ENCODE assay signal across 27 cellular contexts in genomic region chr13:67614577-67614976, GRCh38.
"Had no signal": no experiment of that assay in that cellular context is flagged by ENCODE, and none has a peak within 500 bp of the region (broad histone marks: within the 10 kb centered on the region; RNA-seq: fewer than 3 reads in every experiment).

No MANE protein-coding gene starts in this region.

- H3K27ac ChIP-seq: coronary artery, dorsolateral prefrontal cortex, epithelial cell of prostate, esophagus squamous epithelium, gastroesophageal sphincter, heart left ventricle, hepatocyte, left lung, lower lobe of right lung had no signal

- ATAC-seq: esophagus mucosa, gastroesophageal sphincter, heart left ventricle, left cardiac atrium, left lung, left ventricle myocardium superior, lower lobe of right lung, mucosa of descending colon had no signal

- H3K27me3 ChIP-seq: dorsolateral prefrontal cortex, esophagus squamous epithelium, gastroesophageal sphincter, heart left ventricle, hepatocyte, left lung had no signal

- H3K4me1 ChIP-seq: esophagus squamous epithelium, gastroesophageal sphincter, heart left ventricle, left lung, lower lobe of right lung had no signal

- H3K9me3 ChIP-seq: esophagus squamous epithelium, gastroesophageal sphincter, heart left ventricle, left lung, lower lobe of right lung, mucosa of descending colon had no signal

- H3K4me3 ChIP-seq: coronary artery, dorsolateral prefrontal cortex, esophagus squamous epithelium, gastroesophageal sphincter, heart left ventricle, hepatocyte, left lung, lower lobe of right lung, mucosa of descending colon had no signal

- H3K36me3 ChIP-seq: esophagus squamous epithelium, gastroesophageal sphincter, heart left ventricle, left lung, lower lobe of right lung had no signal

- FAIRE-seq: colon, kidney had no signal

- DNase-seq: dermis blood vessel endothelial cell; dorsolateral prefrontal cortex; effector CD4-positive, alpha-beta T cell; effector memory CD4-positive, alpha-beta T cell; erythroblast; esophagus squamous epithelium; foreskin fibroblast; foreskin melanocyte; heart left ventricle; hypothalamus; immature natural killer cell; islet precursor cell; kidney glomerular epithelial cell; left cardiac atrium; left lung; left ventricle myocardium superior; lower lobe of right lung; mesenchymal stem cell; mucosa of descending colon; naive B cell had no signal

- H3K4me2 ChIP-seq: hepatocyte had no signal
